ENCODE assay signal across 10 cellular contexts in the genomic region with DNA sequence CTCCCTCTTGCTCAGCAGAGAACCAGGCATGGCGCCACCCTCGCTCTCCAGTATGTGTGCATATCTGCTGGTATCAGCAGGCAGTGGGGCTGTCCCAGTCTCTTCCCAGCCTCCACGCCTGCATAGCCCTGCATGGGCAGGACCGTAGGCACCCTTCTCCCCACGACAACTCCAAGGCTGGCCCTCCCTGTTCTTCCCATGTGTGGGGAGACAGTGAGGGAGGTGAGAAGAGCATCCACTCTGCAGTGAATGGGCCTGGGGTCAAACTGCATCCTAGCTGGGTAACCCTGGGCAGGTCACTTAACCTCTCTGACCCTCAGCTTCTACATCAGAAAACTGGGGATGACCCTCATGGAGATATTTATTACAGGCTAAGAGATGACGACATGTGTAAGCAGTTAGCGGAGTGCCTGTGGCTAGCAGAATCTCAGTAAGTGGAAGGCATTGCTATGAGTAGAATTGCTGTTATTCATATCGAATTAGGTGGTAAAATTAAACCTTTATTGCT. TPM values are rescaled to one million over a fixed set of nuclear protein-coding genes. Genes with fewer than 3 reads are reported as not detected.
DNase-seq lines count a peak whose midpoint lies in the region; ATAC-seq and TF ChIP-seq lines count a peak whose summit lies in the region.
"Had no signal": no experiment of that assay in that cellular context is flagged by ENCODE, and none has a peak within 500 bp of the region (broad histone marks: within the 10 kb centered on the region; RNA-seq: fewer than 3 reads in every experiment).

No MANE protein-coding gene starts in this region.

- no peaks in the 10 kb centered on the region for H3K36me3 ChIP-seq in KMS-11 (ENCODE audit: insufficient read depth)
- H3K36me3 ChIP-seq: adrenal gland had no signal

- intact Hi-C loops in left colon (cut with DNase I, micrococcal nuclease) = no loop called here

- H3K27me3 ChIP-seq in KMS-11 (ENCODE audit: insufficient read depth, low read depth) = no peaks in the 10 kb centered on the region
- H3K27me3 ChIP-seq: adrenal gland had no signal

- peak; percentile 27 for ATAC-seq in GM21576 (IDR thresholded peaks at IDR 0.05; ENCODE audit: unreplicated experiment)
- peak; percentile 15 for ATAC-seq in left colon
- ATAC-seq in GM18505 (IDR thresholded peaks at IDR 0.05; ENCODE audit: unreplicated experiment) = no peak

- no peak for TF ChIP-seq POLR2A in GM18505 (IDR thresholded peaks at IDR 0.05; ENCODE audit: borderline replicate concordance, extremely low read depth, insufficient read depth, insufficient read length)

- DNase-seq in COLO668 (lab: John Stamatoyannopoulos, UW; ENCODE audit: unreplicated experiment) (peak; percentile 28), left colon (no peak), NCI-H146 (lab: John Stamatoyannopoulos, UW) (no peak), NCI-H1092 (lab: John Stamatoyannopoulos, UW) (no peak), RKO (ENCODE audit: low spot score) (no peak)
- DNase-seq: C1 segment of cervical spinal cord had no signal

- H2AFZ ChIP-seq in KMS-11 (ENCODE audit: low read depth) = 0 out of 2 replicates have a peak overlapping the region, but pooled peaks have one; percentile 3

- TF ChIP-seq CTCF in KMS-11 (conservative IDR thresholded peaks at IDR 0.05; ENCODE audit: low read depth, low read length) = no peak

- H3K9ac ChIP-seq in KMS-11 = peak overlapping the region; percentile 68

- H3K4me2 ChIP-seq in KMS-11 = peak overlapping the region; percentile 68

- peak overlapping the region; percentile 97 for H3K27ac ChIP-seq in KMS-11

- peaks cover 67% of the 10 kb centered on the region for H3K4me1 ChIP-seq in KMS-11 (ENCODE audit: low read depth, poor library complexity, severe bottlenecking)

- H4K20me1 ChIP-seq in KMS-11 (ENCODE audit: insufficient read depth) = no peaks in the 10 kb centered on the region

- no peaks in the 10 kb centered on the region for H3K79me2 ChIP-seq in KMS-11 (ENCODE audit: insufficient read depth, low read depth)

- H3K4me3 ChIP-seq in KMS-11 (IDR thresholded peaks at IDR 0.05; ENCODE audit: insufficient read depth, low read depth, low read length) = no peak overlapping the region
- H3K4me3 ChIP-seq: adrenal gland had no signal

RNA-seq across cellular contexts. Expression of a gene that starts 13.3 kb away (rescaled TPM):
- total RNA-seq in left colon = 1 to 10 TPM; 1.6 to 4.5 TPM
